ENCODE assay signal across 1 cellular context in genomic region chr9:100134731-100135130, GRCh38.
TF ChIP-seq lines count a peak whose summit lies in the region.

No MANE protein-coding gene starts in this region.

TF ChIP-seq in WTC11, 78 proteins besides CTCF, POLR2A, EP300 and RAD21 (continued from another document):
- no peak for TF ChIP-seq PRDM15 (CRISPR knock-in tag; IDR thresholded peaks at IDR 0.05)
- no peak for TF ChIP-seq TCF7 (CRISPR knock-in tag; IDR thresholded peaks at IDR 0.05; ENCODE audit: low read depth)
- no peak for TF ChIP-seq ZSCAN18 (CRISPR knock-in tag; IDR thresholded peaks at IDR 0.05)
- TF ChIP-seq TEAD4 (CRISPR knock-in tag; IDR thresholded peaks at IDR 0.05) = no peak
- TF ChIP-seq USF2 (CRISPR knock-in tag; IDR thresholded peaks at IDR 0.05) = no peak
- TF ChIP-seq CREB1 (CRISPR knock-in tag; IDR thresholded peaks at IDR 0.05) = no peak
- TF ChIP-seq FOXP4 (CRISPR knock-in tag; IDR thresholded peaks at IDR 0.05) = no peak
- TF ChIP-seq ZNF219 (CRISPR knock-in tag; IDR thresholded peaks at IDR 0.05; ENCODE audit: borderline replicate concordance) = no peak
- TF ChIP-seq ATF1 (CRISPR knock-in tag; IDR thresholded peaks at IDR 0.05) = no peak
- no peak for TF ChIP-seq JUN (CRISPR knock-in tag; IDR thresholded peaks at IDR 0.05)
- no peak for TF ChIP-seq ARID4B (CRISPR knock-in tag; IDR thresholded peaks at IDR 0.05; ENCODE audit: borderline replicate concordance)
- TF ChIP-seq OVOL2 (CRISPR knock-in tag; IDR thresholded peaks at IDR 0.05; ENCODE audit: borderline replicate concordance) = no peak
- no peak for TF ChIP-seq EMX1 (CRISPR knock-in tag; IDR thresholded peaks at IDR 0.05)
- no peak for TF ChIP-seq STAT6 (CRISPR knock-in tag; conservative IDR thresholded peaks at IDR 0.05; ENCODE audit: low read depth)
- TF ChIP-seq SMAD4 (CRISPR knock-in tag; IDR thresholded peaks at IDR 0.05) = no peak
- no peak for TF ChIP-seq ZNF317 (CRISPR knock-in tag; IDR thresholded peaks at IDR 0.05; ENCODE audit: borderline replicate concordance, low read depth)
TF ChIP-seq in WTC11: peak in this region for 0.
